In genomic region chr1:184992271-184992670, GRCh38 we compare ENCODE assay signal across 30 cellular contexts.
"Had no signal": no experiment of that assay in that cellular context is flagged by ENCODE, and none has a peak within 500 bp of the region (broad histone marks: within the 10 kb centered on the region; RNA-seq: fewer than 3 reads in every experiment).

No MANE protein-coding gene starts in this region.

- H3K27ac ChIP-seq: adrenal gland, ascending aorta, body of pancreas, brain microvascular endothelial cell, cardiac muscle cell had no signal

- FAIRE-seq: astrocyte had no signal

- H3K36me3 ChIP-seq: adrenal gland, ascending aorta, brain microvascular endothelial cell, cardiac muscle cell had no signal

- DNase-seq: activated effector memory CD4-positive, alpha-beta T cell treated with anti-CD3 and anti-CD28 coated beads, Interleukin-2, amount 50 U/mL, for 16 hours; activated effector memory CD4-positive, alpha-beta T cell treated with Interleukin-2 at 50 U/mL for 16 hours; activated gamma-delta T cell; activated gamma-delta T cell treated with Interleukin-2 at 50 U/mL for 16 hours; activated naive CD4-positive, alpha-beta T cell; activated naive CD4-positive, alpha-beta T cell treated with anti-CD3 and anti-CD28 coated beads for 36 hours; activated naive CD4-positive, alpha-beta T cell treated with anti-CD3 and anti-CD28 coated beads, Interleukin-2, amount 10 ng/mL, durations not matched to agents 7 days and 5 days; activated naive CD4-positive, alpha-beta T cell treated with anti-CD3 and anti-CD28 coated beads, Interleukin-2, amount 50 U/mL, for 16 hours; activated naive CD4-positive, alpha-beta T cell treated with Interleukin-2 at 50 U/mL for 16 hours; activated naive CD8-positive, alpha-beta T cell treated with anti-CD3 and anti-CD28 coated beads for 36 hours; activated naive CD8-positive, alpha-beta T cell treated with anti-CD3 and anti-CD28 coated beads, Interleukin-2, amount 10 ng/mL, durations not matched to agents 7 days and 5 days; activated naive CD8-positive, alpha-beta T cell treated with anti-CD3 and anti-CD28 coated beads, Interleukin-2, amount 50 U/mL, for 24 hours; activated T-cell treated with anti-CD3 and anti-CD28 coated beads, Interleukin-2, amount 50 U/mL, for 1 hour; activated T-cell treated with anti-CD3 and anti-CD28 coated beads, Interleukin-2, amount 50 U/mL, for 24 hours; activated T-cell treated with anti-CD3 and anti-CD28 coated beads, Interleukin-2, amount 50 U/mL, for 4 hours; activated T-cell treated with anti-CD3 and anti-CD28 coated beads, Interleukin-2, amount 50 U/mL, for 48 hours; activated T-cell treated with anti-CD3 and anti-CD28 coated beads, Interleukin-2, amount 50 U/mL, for 72 hours; adrenal gland; amniotic stem cell; amygdala; anterior cingulate cortex; aorta; body of pancreas; brain microvascular endothelial cell; caudate nucleus; central memory CD4-positive, alpha-beta T cell; cerebellar nuclear complex had no signal

- H3K4me1 ChIP-seq: adrenal gland, ascending aorta, body of pancreas had no signal

- H3K27me3 ChIP-seq: adrenal gland, ascending aorta, body of pancreas, brain microvascular endothelial cell had no signal

- H3K9me3 ChIP-seq: adrenal gland, body of pancreas had no signal

- H3K4me3 ChIP-seq: adrenal gland, ascending aorta, body of pancreas, cardiac muscle cell had no signal
